9 cellular contexts compared by ENCODE assay signal in genomic region chr11:77198440-77198849, GRCh38.
DNase-seq lines count a peak whose midpoint lies in the region; ATAC-seq and TF ChIP-seq lines count a peak whose summit lies in the region.
"Had no signal": no experiment of that assay in that cellular context is flagged by ENCODE, and none has a peak within 500 bp of the region (broad histone marks: within the 10 kb centered on the region; RNA-seq: fewer than 3 reads in every experiment).

No MANE protein-coding gene starts in this region.

- no peak overlapping the region for H3K27ac Mint-ChIP-seq in activated naive CD8-positive, alpha-beta T cell treated with anti-CD3 and anti-CD28 coated beads, Interleukin-2, amount 10 ng/mL, durations not matched to agents 7 days and 5 days
- H3K27ac Mint-ChIP-seq in neural crest cell (ENCODE audit: unreplicated experiment): no peak overlapping the region
- H3K27ac Mint-ChIP-seq: stimulated activated naive CD8-positive, alpha-beta T cell treated with anti-CD3 and anti-CD28 coated beads, Interleukin-15, Interleukin-2, amounts not matched to agents 100 ng/mL and 50 ng/mL, for 24 hours had no signal

- POLR2A ChIA-PET in activated naive CD8-positive, alpha-beta T cell treated with anti-CD3 and anti-CD28 coated beads, Interleukin-2, amount 10 ng/mL, durations not matched to agents 7 days and 5 days (lab: Charles Lee): no interaction called here

- no peaks in the 10 kb centered on the region for H3K36me3 Mint-ChIP-seq in activated naive CD8-positive, alpha-beta T cell treated with anti-CD3 and anti-CD28 coated beads, Interleukin-2, amount 10 ng/mL, durations not matched to agents 7 days and 5 days
- H3K36me3 Mint-ChIP-seq in neural crest cell (ENCODE audit: low read depth): no peaks in the 10 kb centered on the region

- H3K9me3 Mint-ChIP-seq in activated naive CD8-positive, alpha-beta T cell treated with anti-CD3 and anti-CD28 coated beads, Interleukin-2, amount 10 ng/mL, durations not matched to agents 7 days and 5 days: no peaks in the 10 kb centered on the region
- no peaks in the 10 kb centered on the region for H3K9me3 Mint-ChIP-seq in neural crest cell
- H3K9me3 Mint-ChIP-seq: stimulated activated naive CD8-positive, alpha-beta T cell treated with anti-CD3 and anti-CD28 coated beads, Interleukin-15, Interleukin-2, amounts not matched to agents 100 ng/mL and 50 ng/mL, for 24 hours had no signal

- H3K4me3 ChIP-seq in HL-60 (replicated peaks; ENCODE audit: insufficient read depth, low read length): no peak overlapping the region

- H3K4me1 Mint-ChIP-seq in activated naive CD8-positive, alpha-beta T cell treated with anti-CD3 and anti-CD28 coated beads, Interleukin-2, amount 10 ng/mL, durations not matched to agents 7 days and 5 days: peaks cover 2% of the 10 kb centered on the region
- peaks cover 9% of the 10 kb centered on the region for H3K4me1 Mint-ChIP-seq in neural crest cell

- peak; percentile 33 for DNase-seq in ELR (ENCODE audit: low read depth)
- peak in 1 of 2 experiments; percentile 39 for DNase-seq in HL-60 (ENCODE audit: low read depth in 1 of 2, low spot score in 1 of 2)
- peak; percentile 19 for DNase-seq in activated naive CD8-positive, alpha-beta T cell treated with anti-CD3 and anti-CD28 coated beads, Interleukin-2, amount 10 ng/mL, durations not matched to agents 7 days and 5 days
- peak; percentile 23 for DNase-seq in neural crest cell (ENCODE audit: low read depth, low spot score)
- no peak for DNase-seq in dedifferentiated amniotic fluid mesenchymal stem cell (ENCODE audit: extremely low spot score)

- TF ChIP-seq CTCF in HL-60 (IDR thresholded peaks at IDR 0.05; ENCODE audit: insufficient read depth, low read length) (peak; percentile 10), neural crest cell (conservative IDR thresholded peaks at IDR 0.05) (peak; percentile 47)

- ATAC-seq in activated naive CD8-positive, alpha-beta T cell treated with anti-CD3 and anti-CD28 coated beads, Interleukin-2, amount 10 ng/mL, durations not matched to agents 7 days and 5 days (ENCODE audit: low read depth): no peak
- ATAC-seq in GM18511 (IDR thresholded peaks at IDR 0.05; ENCODE audit: unreplicated experiment): no peak
- no peak for ATAC-seq in HG03139 (IDR thresholded peaks at IDR 0.05; ENCODE audit: unreplicated experiment)
- ATAC-seq in HG02763 (IDR thresholded peaks at IDR 0.05; ENCODE audit: unreplicated experiment): no peak

- no peak overlapping the region for H3K4me3 Mint-ChIP-seq in activated naive CD8-positive, alpha-beta T cell treated with anti-CD3 and anti-CD28 coated beads, Interleukin-2, amount 10 ng/mL, durations not matched to agents 7 days and 5 days
- H3K4me3 Mint-ChIP-seq in neural crest cell: no peak overlapping the region
- H3K4me3 Mint-ChIP-seq: stimulated activated naive CD8-positive, alpha-beta T cell treated with anti-CD3 and anti-CD28 coated beads, Interleukin-15, Interleukin-2, amounts not matched to agents 100 ng/mL and 50 ng/mL, for 24 hours had no signal

- no peaks in the 10 kb centered on the region for H3K27me3 Mint-ChIP-seq in activated naive CD8-positive, alpha-beta T cell treated with anti-CD3 and anti-CD28 coated beads, Interleukin-2, amount 10 ng/mL, durations not matched to agents 7 days and 5 days
- no peaks in the 10 kb centered on the region for H3K27me3 Mint-ChIP-seq in neural crest cell (ENCODE audit: low read depth)
- H3K27me3 Mint-ChIP-seq: stimulated activated naive CD8-positive, alpha-beta T cell treated with anti-CD3 and anti-CD28 coated beads, Interleukin-15, Interleukin-2, amounts not matched to agents 100 ng/mL and 50 ng/mL, for 24 hours had no signal

- H3K27me3 ChIP-seq in HL-60 (ENCODE audit: insufficient read depth, poor library complexity, severe bottlenecking): no peaks in the 10 kb centered on the region

- no peak overlapping the region for H3K27ac ChIP-seq in HL-60 (replicated peaks)
